8 cellular contexts compared by ENCODE assay signal in the genomic region with DNA sequence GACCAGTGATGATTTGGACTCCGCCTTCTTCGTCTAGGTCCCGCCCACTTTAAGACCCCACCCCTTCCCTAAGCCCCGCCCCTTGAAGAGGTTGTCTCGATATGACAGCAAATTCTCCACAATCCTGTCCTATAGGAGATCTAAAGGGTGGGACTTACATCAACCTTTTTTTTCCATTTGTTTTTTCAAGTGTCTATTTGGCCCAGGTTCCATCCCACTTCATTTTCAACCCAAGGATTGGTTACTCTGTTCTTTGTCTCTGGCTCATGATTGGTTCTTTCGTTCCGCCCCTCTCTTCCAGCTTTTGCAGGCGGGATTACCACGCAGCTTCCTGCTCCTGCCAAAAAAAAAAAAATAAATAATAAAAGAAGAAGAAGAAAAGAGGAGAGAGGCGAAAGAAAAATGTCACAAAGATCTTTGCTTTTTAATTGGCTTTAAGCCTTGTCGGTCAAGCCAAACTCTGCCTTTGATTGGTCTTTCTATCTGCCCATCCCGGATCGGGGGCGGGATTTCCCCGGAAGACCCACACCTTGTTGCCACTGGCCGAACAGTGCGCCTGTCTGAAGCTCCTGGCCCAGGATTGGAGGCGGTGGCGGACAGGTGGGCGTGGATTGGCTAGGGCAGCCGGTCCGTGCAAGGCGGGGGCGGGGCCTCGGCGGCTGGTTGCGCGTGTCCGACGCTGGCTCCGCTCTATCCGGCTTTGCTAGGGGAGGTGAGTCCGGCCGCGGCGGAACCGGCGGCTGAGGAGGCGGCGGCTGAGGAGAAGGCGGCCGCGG. TPM values are rescaled to one million over a fixed set of nuclear protein-coding genes. Genes with fewer than 3 reads are reported as not detected.
A peak's percentile ranks its signal among the peaks of the same experiment; 100 is the strongest.
DNase-seq lines count a peak whose midpoint lies in the region; ATAC-seq, FAIRE-seq and TF ChIP-seq lines count a peak whose summit lies in the region.

No MANE protein-coding gene starts in this region.

- peak; percentile 99 to 100 (median 100) for DNase-seq in CD4-positive, CD25-positive, alpha-beta regulatory T cell
- peak; percentile 100 for DNase-seq in NCI-H774 (lab: John Stamatoyannopoulos, UW)
- DNase-seq in activated CD4-positive, alpha-beta T cell treated with anti-CD3 and anti-CD28 coated beads, Interleukin-2, amount 50 U/mL, for 48 hours: peak; percentile 100
- DNase-seq in dermis microvascular lymphatic vessel endothelial cell (ENCODE audit: low read depth in 2 of 2): peak; percentile 99 to 100
- peak; percentile 99 for DNase-seq in HepG2 (ENCODE audit: low spot score)
- DNase-seq in stimulated activated CD4-positive, alpha-beta T cell treated with anti-CD3 and anti-CD28 coated beads, Interleukin-4, amount 100 ng/mL, for 1 hour: peak; percentile 99

- CTCF ChIA-PET in HepG2 (lab: Yijun Ruan, JAX; ENCODE audit: low intra/inter-chr PET ratio, low total read pairs): no interaction called here

- in situ Hi-C loops in HepG2 (cut with HindIII; ENCODE audit: extremely low pct_ligation_motif_present, low pct_unique_long_range_greater_than_20kb): loop anchor here (25.0 kb wide), 2 partner anchors 96 to 271 kb away; a partner anchor contains a TSS

- WGBS in HepG2 (ENCODE audit: low lambda C conversion rate): under 1% methylated on average over 25 of the region's 43 CpGs

- no peak for TF ChIP-seq CTCF in HepG2 (CRISPR knock-in tag; IDR thresholded peaks at IDR 0.05)

- peaks cover 7 to 59% (median 45%) of the 10 kb centered on the region in 4 donors for H3K4me1 Mint-ChIP-seq in CD4-positive, CD25-positive, alpha-beta regulatory T cell

- H3K36me3 Mint-ChIP-seq in CD4-positive, CD25-positive, alpha-beta regulatory T cell: no peaks in the 10 kb centered on the region

- H3K9ac ChIP-seq in HepG2 (ENCODE audit: insufficient read depth, low read depth, low read length): peak overlapping the region; percentile 83

- peak overlapping the region; percentile 87 to 92 (median 92) for H3K4me3 Mint-ChIP-seq in CD4-positive, CD25-positive, alpha-beta regulatory T cell

- no peaks in the 10 kb centered on the region for H3K9me3 ChIP-seq in CD4-positive, CD25-positive, alpha-beta regulatory T cell (ENCODE audit: control insufficient read depth in 2 of 2, low read length in 2 of 2)
- no peaks in the 10 kb centered on the region for H3K9me3 ChIP-seq in HepG2 (ENCODE audit: low read length)

- peak overlapping the region; percentile 93 for H2AFZ ChIP-seq in HepG2 (ENCODE audit: low read length)

- no peaks in the 10 kb centered on the region for H4K20me1 ChIP-seq in HepG2 (ENCODE audit: insufficient read depth, low read length)

- FAIRE-seq in HepG2 (lab: Jason Lieb, UNC): peak; percentile 88

- no TSS peak for BruUV-seq in HepG2 (replicated peaks; lab: Mats Ljungman, UMichigan)

- peaks cover 42% of the 10 kb centered on the region for H3K4me1 ChIP-seq in CD4-positive, CD25-positive, alpha-beta regulatory T cell (ENCODE audit: control insufficient read depth, insufficient read depth, low read length, poor library complexity, severe bottlenecking)
- H3K4me1 ChIP-seq in HepG2 (ENCODE audit: insufficient read depth, low read length): peaks cover 50% of the 10 kb centered on the region

- peak overlapping the region; percentile 83 to 89 (median 83) for H3K27ac Mint-ChIP-seq in CD4-positive, CD25-positive, alpha-beta regulatory T cell

- POLR2A ChIA-PET in HepG2 (lab: Yijun Ruan, JAX): interaction anchor here (0.7 to 1.6 kb wide), 11 partner anchors 9 to 1720 kb away, joined by 3 to 35 read pairs (median 7); a partner anchor contains a TSS

- peak; percentile 95 to 97 for ATAC-seq in CD4-positive, CD25-positive, alpha-beta regulatory T cell (ENCODE audit: low read depth in 2 of 2)
- ATAC-seq in GM19438 (IDR thresholded peaks at IDR 0.05; ENCODE audit: low read depth, unreplicated experiment): peak; percentile 91
- peak; percentile 80 for ATAC-seq in HG03571 (IDR thresholded peaks at IDR 0.05; ENCODE audit: unreplicated experiment)
- ATAC-seq in HepG2: peak; percentile 98

- intact Hi-C loops in HepG2 (cut with micrococcal nuclease; ENCODE audit: unreplicated experiment): no loop called here

- TF ChIP-seq EP300 in HepG2 (IDR thresholded peaks at IDR 0.05; ENCODE audit: low read depth in 2 of 2, low read length in 2 of 2) (no peak), HepG2 (CRISPR knock-in tag; IDR thresholded peaks at IDR 0.05; ENCODE audit: borderline replicate concordance) (no peak)

- H3K79me2 ChIP-seq in HepG2 (ENCODE audit: insufficient read depth, low read length): peaks cover 35% of the 10 kb centered on the region

- peaks cover 8% of the 10 kb centered on the region for H3K27me3 Mint-ChIP-seq in CD4-positive, CD25-positive, alpha-beta regulatory T cell

- H3K27me3 ChIP-seq in CD4-positive, CD25-positive, alpha-beta regulatory T cell (ENCODE audit: control insufficient read depth, insufficient read depth, low read length): no peaks in the 10 kb centered on the region
- no peaks in the 10 kb centered on the region for H3K27me3 ChIP-seq in HepG2 (ENCODE audit: control insufficient read depth in 1 of 2, insufficient read depth in 2 of 2, low read length in 2 of 2)

- peak overlapping the region; percentile 84 for H3K27ac ChIP-seq in CD4-positive, CD25-positive, alpha-beta regulatory T cell (ENCODE audit: insufficient read depth, low read length, poor library complexity, severe bottlenecking)
- peak overlapping the region; percentile 51 for H3K27ac ChIP-seq in HepG2 (ENCODE audit: extremely low read length, insufficient read depth, low read length)

- H3K36me3 ChIP-seq in CD4-positive, CD25-positive, alpha-beta regulatory T cell (ENCODE audit: control insufficient read depth, insufficient read depth, low read length): no peaks in the 10 kb centered on the region
- H3K36me3 ChIP-seq in HepG2 (replicated peaks in 1 of 2; ENCODE audit: control insufficient read depth in 1 of 2, insufficient read depth in 2 of 2, low read length in 2 of 2): no peaks in the 10 kb centered on the region

- peak; percentile 40 to 79; a peak in 3 of 4 replicates for TF ChIP-seq POLR2A in HepG2 (IDR thresholded peaks at IDR 0.05; ENCODE audit: insufficient read depth in 1 of 2, low read depth in 2 of 2, low read length in 2 of 2)

- H3K9me3 Mint-ChIP-seq in CD4-positive, CD25-positive, alpha-beta regulatory T cell: peaks cover 0 to 4% (median 0%) of the 10 kb centered on the region in 7 donors

- H3K4me3 ChIP-seq in CD4-positive, CD25-positive, alpha-beta regulatory T cell (ENCODE audit: low read depth, low read length): peak overlapping the region; percentile 77
- peak overlapping the region; percentile 88 to 89 (median 89) for H3K4me3 ChIP-seq in HepG2 (replicated peaks in 1 of 3; ENCODE audit: insufficient read depth in 1 of 3, low read depth in 2 of 3, low read length in 3 of 3)

- no peak for TF ChIP-seq RAD21 in HepG2 (CRISPR knock-in tag; IDR thresholded peaks at IDR 0.05)

- H3K4me2 ChIP-seq in HepG2 (ENCODE audit: low read depth, low read length): peak overlapping the region; percentile 81

TF ChIP-seq in HepG2, 621 proteins besides CTCF, POLR2A, EP300 and RAD21 (continues in another document):
- TF ChIP-seq CREM (IDR thresholded peaks at IDR 0.05) (peak; percentile 92), CREM (CRISPR knock-in tag; IDR thresholded peaks at IDR 0.05) (no peak), TOPORS (CRISPR knock-in tag; IDR thresholded peaks at IDR 0.05) (no peak), MAZ (IDR thresholded peaks at IDR 0.05; ENCODE audit: borderline replicate concordance, low read depth, low read length) (peak; percentile 49; the same call in 1 of the 2 replicates), MAZ (CRISPR knock-in tag; IDR thresholded peaks at IDR 0.05; ENCODE audit: low read depth) (peak; percentile 18; the same call in 1 of the 2 replicates), GATA4 (IDR thresholded peaks at IDR 0.05; ENCODE audit: borderline replicate concordance, low read depth) (0 out of 2 replicates have a peak, but pooled peaks have one; percentile 22), YEATS4 (CRISPR knock-in tag; IDR thresholded peaks at IDR 0.05; ENCODE audit: borderline replicate concordance) (peak; percentile 55; the same call in 1 of the 2 replicates)
- TF ChIP-seq, protein P1, sequence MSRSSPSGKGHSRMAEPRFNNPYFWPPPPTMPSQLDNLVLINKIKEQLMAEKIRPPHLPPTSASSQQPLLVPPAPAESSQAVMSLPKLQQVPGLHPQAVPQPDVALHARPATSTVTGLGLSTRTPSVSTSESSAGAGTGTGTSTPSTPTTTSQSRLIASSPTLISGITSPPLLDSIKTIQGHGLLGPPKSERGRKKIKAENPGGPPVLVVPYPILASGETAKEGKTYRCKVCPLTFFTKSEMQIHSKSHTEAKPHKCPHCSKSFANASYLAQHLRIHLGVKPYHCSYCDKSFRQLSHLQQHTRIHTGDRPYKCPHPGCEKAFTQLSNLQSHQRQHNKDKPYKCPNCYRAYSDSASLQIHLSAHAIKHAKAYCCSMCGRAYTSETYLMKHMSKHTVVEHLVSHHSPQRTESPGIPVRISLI (CRISPR knock-in tag; IDR thresholded peaks at IDR 0.05; ENCODE audit: borderline replicate concordance): peak; percentile 97

RNA-seq across cellular contexts. Expression of a gene that starts 1.2 kb away (rescaled TPM):
- 16.0 TPM for total RNA-seq in CD4-positive, CD25-positive, alpha-beta regulatory T cell
- 1 to 10 TPM; 1.7 to 2.3 (median 1.9) TPM for polyA plus RNA-seq in CD4-positive, CD25-positive, alpha-beta regulatory T cell
- 28.9 and 35.1 TPM in 2 replicates for total RNA-seq in dermis microvascular lymphatic vessel endothelial cell
- 13.2 and 13.4 TPM in 2 replicates for total RNA-seq in HepG2 (2016; rRNA removed; fragmentation: Illumina TruSeq; extraction: Trizol)
- 7.4 and 9.4 TPM in 2 replicates for total RNA-seq in HepG2 (2016; cell fraction: cytosol; rRNA removed; fragmentation: Illumina TruSeq; extraction: Trizol; ENCODE audit: low read depth)
- total RNA-seq in HepG2 (2016; cell fraction: insoluble cytoplasmic fraction; rRNA removed; fragmentation: Illumina TruSeq; extraction: Trizol): 12.7 and 13.0 TPM in 2 replicates
- 11.4 and 13.2 TPM in 2 replicates for total RNA-seq in HepG2 (2016; cell fraction: membrane; rRNA removed; fragmentation: Illumina TruSeq; extraction: Trizol)
- 16.5 and 19.7 TPM in 2 replicates for total RNA-seq in HepG2 (2016; cell fraction: nucleus; rRNA removed; fragmentation: Illumina TruSeq; extraction: Trizol)
- polyA plus RNA-seq in HepG2 (2011; rRNA removed): 14.6 and 17.6 TPM in 2 replicates
- polyA plus RNA-seq in HepG2 (2011; cell fraction: cytosol; rRNA removed): 6.0 and 9.4 TPM in 2 replicates
- polyA plus RNA-seq in HepG2 (2011; cell fraction: nucleus; rRNA removed): 10.5 and 11.7 TPM in 2 replicates
- polyA plus RNA-seq in HepG2 (2012): 6.7 and 7.4 TPM in 2 replicates
- polyA plus RNA-seq in HepG2 (2016; cell fraction: cytosol; fragmentation: Illumina TruSeq; extraction: Trizol; ENCODE audit: low read depth): 2.0 and 2.2 TPM in 2 replicates
- polyA plus RNA-seq in HepG2 (2016; cell fraction: insoluble cytoplasmic fraction; fragmentation: Illumina TruSeq; extraction: Trizol; ENCODE audit: low read depth): 11.4 and 12.2 TPM in 2 replicates
- polyA plus RNA-seq in HepG2 (2016; cell fraction: membrane; fragmentation: Illumina TruSeq; extraction: Trizol; ENCODE audit: low read depth): 7.8 and 9.4 TPM in 2 replicates
- polyA plus RNA-seq in HepG2 (2016; cell fraction: nucleus; fragmentation: Illumina TruSeq; extraction: Trizol; ENCODE audit: insufficient read depth, low read depth): 14.4 and 16.1 TPM in 2 replicates
- 44.7 and 70.6 TPM in 2 replicates for polyA minus RNA-seq in HepG2 (2011; rRNA and poly(A)+ RNA removed; ENCODE audit: low replicate concordance)
- polyA minus RNA-seq in HepG2 (2011; cell fraction: cytosol; rRNA and poly(A)+ RNA removed): 9.5 and 12.5 TPM in 2 replicates
- 49.2 and 50.1 TPM in 2 replicates for polyA minus RNA-seq in HepG2 (2011; cell fraction: nucleus; rRNA and poly(A)+ RNA removed)

Comparison
In these comparisons a context has a peak if more than half of its experiments do, and no peak if none do; other contexts are left out.
1. Peak in every context shown above with its lines: DNase-seq, ATAC-seq, H3K4me3 ChIP-seq and H3K27ac ChIP-seq.